In the genomic region with DNA sequence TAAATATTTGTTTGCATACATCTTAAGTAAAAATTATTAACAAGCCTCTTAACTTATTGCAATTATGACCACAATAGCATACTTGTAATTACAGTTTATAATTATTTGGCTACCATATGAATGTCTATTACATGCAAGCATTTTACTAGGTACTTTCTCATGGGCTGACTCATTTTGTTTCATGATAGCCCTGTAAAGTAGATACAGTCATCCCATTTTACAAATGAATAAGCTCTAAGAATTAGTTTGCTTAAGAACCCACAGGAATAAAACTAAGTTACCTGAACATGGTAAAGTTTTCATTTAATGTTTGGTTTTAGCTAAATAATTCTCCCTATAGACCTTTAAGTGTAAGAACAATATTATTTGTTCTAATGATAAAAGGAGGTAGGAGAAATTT, we compare ENCODE assay signal across 1 cellular context.
TF ChIP-seq lines count a peak whose summit lies in the region.

No MANE protein-coding gene starts in this region.

TF ChIP-seq in HepG2, 621 proteins besides CTCF, POLR2A, EP300 and RAD21:
- TF ChIP-seq TRIM24 (CRISPR knock-in tag; IDR thresholded peaks at IDR 0.05): no peak
- TF ChIP-seq, protein P1, sequence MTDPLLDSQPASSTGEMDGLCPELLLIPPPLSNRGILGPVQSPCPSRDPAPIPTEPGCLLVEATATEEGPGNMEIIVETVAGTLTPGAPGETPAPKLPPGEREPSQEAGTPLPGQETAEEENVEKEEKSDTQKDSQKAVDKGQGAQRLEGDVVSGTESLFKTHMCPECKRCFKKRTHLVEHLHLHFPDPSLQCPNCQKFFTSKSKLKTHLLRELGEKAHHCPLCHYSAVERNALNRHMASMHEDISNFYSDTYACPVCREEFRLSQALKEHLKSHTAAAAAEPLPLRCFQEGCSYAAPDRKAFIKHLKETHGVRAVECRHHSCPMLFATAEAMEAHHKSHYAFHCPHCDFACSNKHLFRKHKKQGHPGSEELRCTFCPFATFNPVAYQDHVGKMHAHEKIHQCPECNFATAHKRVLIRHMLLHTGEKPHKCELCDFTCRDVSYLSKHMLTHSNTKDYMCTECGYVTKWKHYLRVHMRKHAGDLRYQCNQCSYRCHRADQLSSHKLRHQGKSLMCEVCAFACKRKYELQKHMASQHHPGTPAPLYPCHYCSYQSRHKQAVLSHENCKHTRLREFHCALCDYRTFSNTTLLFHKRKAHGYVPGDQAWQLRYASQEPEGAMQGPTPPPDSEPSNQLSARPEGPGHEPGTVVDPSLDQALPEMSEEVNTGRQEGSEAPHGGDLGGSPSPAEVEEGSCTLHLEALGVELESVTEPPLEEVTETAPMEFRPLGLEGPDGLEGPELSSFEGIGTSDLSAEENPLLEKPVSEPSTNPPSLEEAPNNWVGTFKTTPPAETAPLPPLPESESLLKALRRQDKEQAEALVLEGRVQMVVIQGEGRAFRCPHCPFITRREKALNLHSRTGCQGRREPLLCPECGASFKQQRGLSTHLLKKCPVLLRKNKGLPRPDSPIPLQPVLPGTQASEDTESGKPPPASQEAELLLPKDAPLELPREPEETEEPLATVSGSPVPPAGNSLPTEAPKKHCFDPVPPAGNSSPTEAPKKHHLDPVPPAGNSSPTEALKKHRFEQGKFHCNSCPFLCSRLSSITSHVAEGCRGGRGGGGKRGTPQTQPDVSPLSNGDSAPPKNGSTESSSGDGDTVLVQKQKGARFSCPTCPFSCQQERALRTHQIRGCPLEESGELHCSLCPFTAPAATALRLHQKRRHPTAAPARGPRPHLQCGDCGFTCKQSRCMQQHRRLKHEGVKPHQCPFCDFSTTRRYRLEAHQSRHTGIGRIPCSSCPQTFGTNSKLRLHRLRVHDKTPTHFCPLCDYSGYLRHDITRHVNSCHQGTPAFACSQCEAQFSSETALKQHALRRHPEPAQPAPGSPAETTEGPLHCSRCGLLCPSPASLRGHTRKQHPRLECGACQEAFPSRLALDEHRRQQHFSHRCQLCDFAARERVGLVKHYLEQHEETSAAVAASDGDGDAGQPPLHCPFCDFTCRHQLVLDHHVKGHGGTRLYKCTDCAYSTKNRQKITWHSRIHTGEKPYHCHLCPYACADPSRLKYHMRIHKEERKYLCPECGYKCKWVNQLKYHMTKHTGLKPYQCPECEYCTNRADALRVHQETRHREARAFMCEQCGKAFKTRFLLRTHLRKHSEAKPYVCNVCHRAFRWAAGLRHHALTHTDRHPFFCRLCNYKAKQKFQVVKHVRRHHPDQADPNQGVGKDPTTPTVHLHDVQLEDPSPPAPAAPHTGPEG (CRISPR knock-in tag; IDR thresholded peaks at IDR 0.05): no peak
- TF ChIP-seq NR3C1 (CRISPR knock-in tag; IDR thresholded peaks at IDR 0.05): no peak
- no peak for TF ChIP-seq KLF15 (CRISPR knock-in tag; IDR thresholded peaks at IDR 0.05; ENCODE audit: borderline replicate concordance)
